ENCODE assay signal across 1 cellular context in genomic region chr22:36977947-36978660, GRCh38.
TF ChIP-seq lines count a peak whose summit lies in the region.

No MANE protein-coding gene starts in this region.

TF ChIP-seq in HepG2, 621 proteins besides CTCF, POLR2A, EP300 and RAD21 (continued from another document and continues in another):
- TF ChIP-seq CREB1 (IDR thresholded peaks at IDR 0.05) (peak; percentile 58), CREB1 (CRISPR knock-in tag; IDR thresholded peaks at IDR 0.05) (peak; percentile 35; the same call in 1 of the 2 replicates), FOSL2 (CRISPR knock-in tag; IDR thresholded peaks at IDR 0.05) (peak; percentile 50), ZSCAN25 (CRISPR knock-in tag; IDR thresholded peaks at IDR 0.05) (no peak), SP1 (IDR thresholded peaks at IDR 0.05) (no peak), SP1 (CRISPR knock-in tag; IDR thresholded peaks at IDR 0.05) (peak; percentile 60; the same call in 1 of the 2 replicates), ZSCAN9 (CRISPR knock-in tag; IDR thresholded peaks at IDR 0.05; ENCODE audit: borderline replicate concordance) (no peak), ADNP (CRISPR knock-in tag; IDR thresholded peaks at IDR 0.05) (no peak), ZNF446 (CRISPR knock-in tag; IDR thresholded peaks at IDR 0.05) (no peak), FOXA3 (CRISPR knock-in tag; IDR thresholded peaks at IDR 0.05) (peak; percentile 22; the same call in 1 of the 2 replicates), ZNF331 (CRISPR knock-in tag; IDR thresholded peaks at IDR 0.05) (peak; percentile 48; the same call in 1 of the 2 replicates), ZBED4 (CRISPR knock-in tag; IDR thresholded peaks at IDR 0.05; ENCODE audit: borderline replicate concordance) (0 out of 2 replicates have a peak, but pooled peaks have one; percentile 12), CREM (IDR thresholded peaks at IDR 0.05) (peak; percentile 46; the same call in 1 of the 2 replicates), CREM (CRISPR knock-in tag; IDR thresholded peaks at IDR 0.05) (no peak), SPEN (CRISPR knock-in tag; IDR thresholded peaks at IDR 0.05; ENCODE audit: low read depth) (peak; percentile 60; the same call in 1 of the 2 replicates), ZKSCAN1 (IDR thresholded peaks at IDR 0.05; ENCODE audit: low read length) (0 out of 2 replicates have a peak, but pooled peaks have one; percentile 21), GABPB1 (CRISPR knock-in tag; IDR thresholded peaks at IDR 0.05) (peak; percentile 91), POGK (CRISPR knock-in tag; conservative IDR thresholded peaks at IDR 0.05) (0 out of 2 replicates have a peak, but pooled peaks have one; percentile 49), NRL (CRISPR knock-in tag; IDR thresholded peaks at IDR 0.05; ENCODE audit: borderline replicate concordance) (no peak), TFDP2 (CRISPR knock-in tag; IDR thresholded peaks at IDR 0.05) (no peak), HINFP (CRISPR knock-in tag; IDR thresholded peaks at IDR 0.05; ENCODE audit: low read depth) (peak; percentile 99), ZNF414 (CRISPR knock-in tag; IDR thresholded peaks at IDR 0.05) (no peak), HDAC2 (CRISPR knock-in tag; IDR thresholded peaks at IDR 0.05) (peak; percentile 37; the same call in 1 of the 2 replicates), TFDP1 (CRISPR knock-in tag; IDR thresholded peaks at IDR 0.05; ENCODE audit: borderline replicate concordance) (peak; percentile 12; the same call in 1 of the 2 replicates), POLR2G (IDR thresholded peaks at IDR 0.05; ENCODE audit: low read depth, low read length) (no peak), ZFP82 (CRISPR knock-in tag; IDR thresholded peaks at IDR 0.05; ENCODE audit: borderline replicate concordance) (no peak), NPAS2 (CRISPR knock-in tag; IDR thresholded peaks at IDR 0.05; ENCODE audit: borderline replicate concordance) (no peak), ETV5 (CRISPR knock-in tag; IDR thresholded peaks at IDR 0.05; ENCODE audit: borderline replicate concordance) (peak; percentile 97), KDM5A (IDR thresholded peaks at IDR 0.05; ENCODE audit: borderline replicate concordance, low read length) (no peak), KAT8 (CRISPR knock-in tag; IDR thresholded peaks at IDR 0.05) (peak; percentile 55), HNF1B (CRISPR knock-in tag; IDR thresholded peaks at IDR 0.05) (no peak), ZFP1 (CRISPR knock-in tag; IDR thresholded peaks at IDR 0.05) (no peak), HOXA3 (CRISPR knock-in tag; IDR thresholded peaks at IDR 0.05) (peak; percentile 54; the same call in 1 of the 2 replicates), PRPF4 (IDR thresholded peaks at IDR 0.05; ENCODE audit: low read depth, low read length, poor library complexity, severe bottlenecking) (no peak), SMAD3 (CRISPR knock-in tag; IDR thresholded peaks at IDR 0.05) (0 out of 2 replicates have a peak, but pooled peaks have one; percentile 28), ATRX (CRISPR knock-in tag; IDR thresholded peaks at IDR 0.05; ENCODE audit: borderline replicate concordance) (no peak), NFYB (CRISPR knock-in tag; IDR thresholded peaks at IDR 0.05) (no peak), IRF9 (CRISPR knock-in tag; IDR thresholded peaks at IDR 0.05; ENCODE audit: borderline replicate concordance) (no peak), NFRKB (IDR thresholded peaks at IDR 0.05) (no peak), TBL1XR1 (IDR thresholded peaks at IDR 0.05; ENCODE audit: borderline replicate concordance, low read length, partially characterized antibody) (peak; percentile 19), REPIN1 (CRISPR knock-in tag; IDR thresholded peaks at IDR 0.05; ENCODE audit: borderline replicate concordance, low read depth) (no peak), ZNF572 (CRISPR knock-in tag; IDR thresholded peaks at IDR 0.05) (0 out of 2 replicates have a peak, but pooled peaks have one; percentile 5), ZGPAT (CRISPR knock-in tag; IDR thresholded peaks at IDR 0.05) (peak; percentile 48; the same call in 1 of the 2 replicates), CEBPG (CRISPR knock-in tag; IDR thresholded peaks at IDR 0.05) (peak; percentile 73), RAD51 (IDR thresholded peaks at IDR 0.05; ENCODE audit: borderline replicate concordance) (no peak), DRAP1 (CRISPR knock-in tag; IDR thresholded peaks at IDR 0.05) (0 out of 2 replicates have a peak, but pooled peaks have one; percentile 18), HMGXB4 (CRISPR knock-in tag; IDR thresholded peaks at IDR 0.05; ENCODE audit: borderline replicate concordance in 1 of 2, low read depth in 1 of 2) (peak in 1 of 2 experiments; percentile 71; a peak in 1 of 4 replicates)
